In the genomic region with DNA sequence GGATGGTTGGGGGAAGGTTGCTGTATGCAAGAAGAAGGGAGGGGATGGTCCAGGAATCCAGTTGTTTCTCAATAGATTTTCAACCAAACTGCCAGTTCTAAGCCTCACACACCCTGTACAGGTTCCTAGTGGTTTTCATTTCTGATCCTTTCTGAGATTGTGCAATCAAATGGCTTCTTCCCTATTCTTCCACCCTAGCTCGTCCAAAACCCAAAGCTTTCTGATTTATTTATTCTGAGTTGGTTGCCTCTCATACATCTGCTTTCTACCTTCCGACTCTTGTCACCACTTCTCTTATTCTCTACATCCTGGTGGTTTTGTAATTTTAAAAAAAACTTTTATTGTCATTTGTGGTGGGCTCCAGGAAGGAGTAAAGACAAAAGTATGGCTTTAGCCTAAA, we compare ENCODE assay signal across 26 cellular contexts. TPM values are rescaled to one million over a fixed set of nuclear protein-coding genes. Genes with fewer than 3 reads are reported as not detected.
"Had no signal": no experiment of that assay in that cellular context is flagged by ENCODE, and none has a peak within 500 bp of the region (broad histone marks: within the 10 kb centered on the region; RNA-seq: fewer than 3 reads in every experiment).

No MANE protein-coding gene starts in this region.

- H3K4me2 ChIP-seq: hepatocyte had no signal

- H3K27ac Mint-ChIP-seq: activated naive CD4-positive, alpha-beta T cell treated with anti-CD3 and anti-CD28 coated beads, Interleukin-2, amount 50 U/mL, for 24 hours; endodermal cell; naive thymus-derived CD8-positive, alpha-beta T cell had no signal

- ATAC-seq: left cardiac atrium; naive thymus-derived CD8-positive, alpha-beta T cell; psoas muscle; right cardiac atrium had no signal

- H3K36me3 Mint-ChIP-seq: activated naive CD4-positive, alpha-beta T cell treated with anti-CD3 and anti-CD28 coated beads, Interleukin-2, amount 50 U/mL, for 24 hours had no signal

- H3K4me1 Mint-ChIP-seq: activated naive CD4-positive, alpha-beta T cell treated with anti-CD3 and anti-CD28 coated beads, Interleukin-2, amount 50 U/mL, for 24 hours; central memory CD8-positive, alpha-beta T cell; endodermal cell had no signal

- DNase-seq: activated CD4-positive, alpha-beta T cell treated with anti-CD3 and anti-CD28 coated beads, Interleukin-2, amount 50 U/mL, for 1 hour; activated CD4-positive, CD25-positive, alpha-beta regulatory T cell treated with anti-CD3 and anti-CD28 coated beads, Interleukin-2, amount 50 U/mL, for 72 hours; activated CD8-positive, alpha-beta memory T cell treated with anti-CD3 and anti-CD28 coated beads, Interleukin-2, amount 50 U/mL, for 48 hours; activated effector memory CD4-positive, alpha-beta T cell treated with anti-CD3 and anti-CD28 coated beads, Interleukin-2, amount 50 U/mL, for 16 hours; activated T-cell treated with anti-CD3 and anti-CD28 coated beads, Interleukin-2, amount 50 U/mL, for 48 hours; colonic mucosa; endodermal cell; foreskin fibroblast; left cardiac atrium; mesendoderm; naive thymus-derived CD8-positive, alpha-beta T cell; ovary; psoas muscle; right cardiac atrium; stomach; trophoblast cell had no signal

- H3K79me2 ChIP-seq: hepatocyte had no signal

- H3K4me3 ChIP-seq: ascending aorta, colonic mucosa, hepatocyte, ovary, psoas muscle, skin epidermis, stomach had no signal

- H3K4me1 ChIP-seq: ascending aorta, colonic mucosa, psoas muscle, stomach had no signal

- H2AFZ ChIP-seq: hepatocyte had no signal

- H3K36me3 ChIP-seq: ascending aorta, colonic mucosa, ovary, stomach had no signal

- H3K27ac ChIP-seq: ascending aorta, colonic mucosa, epithelial cell of prostate, hepatocyte, ovary, psoas muscle, skin epidermis, stomach, VCaP had no signal

- H3K27me3 ChIP-seq: ascending aorta, colonic mucosa, hepatocyte, ovary, stomach had no signal

- H3K4me3 Mint-ChIP-seq: activated naive CD4-positive, alpha-beta T cell treated with anti-CD3 and anti-CD28 coated beads, Interleukin-2, amount 50 U/mL, for 24 hours; central memory CD8-positive, alpha-beta T cell; endodermal cell had no signal

- H3K9me3 ChIP-seq: ascending aorta, colonic mucosa, ovary, psoas muscle had no signal

RNA-seq across cellular contexts. Expression of gene OR5A2, which starts 12.6 kb away (rescaled TPM):
- total RNA-seq: ascending aorta; colonic mucosa; endodermal cell; glomerular endothelial cell; hepatocyte; left cardiac atrium; lower leg skin; naive thymus-derived CD8-positive, alpha-beta T cell; ovary; psoas muscle; right cardiac atrium; stomach; temporal lobe had no signal

RNA-seq across cellular contexts. Expression of gene OR5A1, which starts 22.6 kb away (rescaled TPM):
- total RNA-seq: ascending aorta; colonic mucosa; endodermal cell; glomerular endothelial cell; hepatocyte; left cardiac atrium; lower leg skin; naive thymus-derived CD8-positive, alpha-beta T cell; ovary; psoas muscle; right cardiac atrium; stomach; temporal lobe had no signal

RNA-seq across cellular contexts. Expression of gene OR4D6, which starts 43.1 kb away (rescaled TPM):
- total RNA-seq: ascending aorta; colonic mucosa; endodermal cell; glomerular endothelial cell; hepatocyte; left cardiac atrium; lower leg skin; naive thymus-derived CD8-positive, alpha-beta T cell; ovary; psoas muscle; right cardiac atrium; stomach; temporal lobe had no signal

RNA-seq across cellular contexts. Expression of gene OR5AN1, which starts 55.0 kb away (rescaled TPM):
- total RNA-seq: ascending aorta; colonic mucosa; endodermal cell; glomerular endothelial cell; hepatocyte; left cardiac atrium; lower leg skin; naive thymus-derived CD8-positive, alpha-beta T cell; ovary; psoas muscle; right cardiac atrium; temporal lobe had no signal

RNA-seq across cellular contexts. Expression of gene OR4D10, which starts 59.5 kb away (rescaled TPM):
- total RNA-seq: ascending aorta; colonic mucosa; endodermal cell; glomerular endothelial cell; hepatocyte; left cardiac atrium; lower leg skin; naive thymus-derived CD8-positive, alpha-beta T cell; ovary; psoas muscle; right cardiac atrium; stomach; temporal lobe had no signal
